In the genomic region with DNA sequence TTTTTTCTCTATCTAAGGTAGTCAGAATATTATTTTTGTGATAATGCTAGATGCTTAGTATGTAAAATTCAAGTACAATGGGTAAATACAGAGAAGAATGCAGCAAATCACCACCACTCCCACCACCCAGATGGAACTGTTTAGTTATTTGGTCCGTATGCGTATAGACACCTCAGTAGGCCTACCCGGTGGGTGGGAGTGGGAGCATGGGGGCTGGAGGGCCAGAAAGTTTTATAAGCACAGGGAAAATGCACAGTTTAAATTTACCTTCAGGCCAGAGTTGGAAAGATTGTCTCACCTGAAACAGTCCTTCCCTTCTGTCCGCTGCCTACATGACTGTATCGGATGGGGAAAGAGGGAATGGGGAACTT, we compare ENCODE assay signal across 14 cellular contexts. TPM values are rescaled to one million over a fixed set of nuclear protein-coding genes. Genes with fewer than 3 reads are reported as not detected.
DNase-seq lines count a peak whose midpoint lies in the region; TF ChIP-seq lines count a peak whose summit lies in the region.
"Had no signal": no experiment of that assay in that cellular context is flagged by ENCODE, and none has a peak within 500 bp of the region (broad histone marks: within the 10 kb centered on the region; RNA-seq: fewer than 3 reads in every experiment).

No MANE protein-coding gene starts in this region.

- H3K36me3 ChIP-seq in breast epithelium (no peaks in the 10 kb centered on the region), thyroid gland (no peaks in the 10 kb centered on the region)

- H3K9me3 ChIP-seq in breast epithelium (no peaks in the 10 kb centered on the region), thyroid gland (no peaks in the 10 kb centered on the region)

- no peak overlapping the region for H3K4me3 ChIP-seq in breast epithelium
- H3K4me3 ChIP-seq in thyroid gland (replicated peaks in 1 of 3), result no peak overlapping the region

- no peaks in the 10 kb centered on the region for H3K27me3 ChIP-seq in breast epithelium
- no peaks in the 10 kb centered on the region for H3K27me3 ChIP-seq in thyroid gland

- H3K27ac ChIP-seq in breast epithelium (peak overlapping the region; percentile 50 to 75), thyroid gland (peak overlapping the region; percentile 20 to 88 (median 45))
- H3K27ac ChIP-seq: C4-2B had no signal

- H3K4me1 ChIP-seq in breast epithelium (peaks cover 14 to 51% of the 10 kb centered on the region in 2 donors), thyroid gland (peaks cover 48 to 93% of the 10 kb centered on the region in 2 donors)

- H3K27ac Mint-ChIP-seq in HFFc6, result peak overlapping the region; percentile 64
- peak overlapping the region; percentile 80 to 98 (median 94) for H3K27ac Mint-ChIP-seq in nephron
- H3K27ac Mint-ChIP-seq: activated B cell treated with CpG ODN at 0.5 μM for 24 hours had no signal

- no peaks in the 10 kb centered on the region; the same call in 1 of the 2 replicates for H3K27me3 Mint-ChIP-seq in HFFc6 (ENCODE audit: insufficient read depth)
- peaks cover 7% of the 10 kb centered on the region for H3K27me3 Mint-ChIP-seq in nephron (ENCODE audit: low read depth)

- TF ChIP-seq POLR2A in breast epithelium (IDR thresholded peaks at IDR 0.05) (no peak), thyroid gland (IDR thresholded peaks at IDR 0.05) (no peak)

- H3K4me1 Mint-ChIP-seq in HFFc6 (ENCODE audit: low read depth), result peaks cover 87% of the 10 kb centered on the region
- peaks cover 79% of the 10 kb centered on the region for H3K4me1 Mint-ChIP-seq in nephron

- H3K9me3 Mint-ChIP-seq in HFFc6, result no peaks in the 10 kb centered on the region
- H3K9me3 Mint-ChIP-seq in nephron, result no peaks in the 10 kb centered on the region
- H3K9me3 Mint-ChIP-seq: activated B cell treated with CpG ODN at 0.5 μM for 24 hours had no signal

- H3K36me3 Mint-ChIP-seq in HFFc6 (ENCODE audit: low read depth), result peaks cover 16% of the 10 kb centered on the region; the same call in 1 of the 2 replicates
- H3K36me3 Mint-ChIP-seq in nephron (ENCODE audit: low read depth), result peaks cover 3% of the 10 kb centered on the region

- WGBS in thyroid gland, 2 donors, result 89 to 90% methylated on average over 5 of the region's 5 CpGs

- TF ChIP-seq CTCF in HFFc6 (IDR thresholded peaks at IDR 0.05) (no peak), breast epithelium (IDR thresholded peaks at IDR 0.05) (no peak), nephron (IDR thresholded peaks at IDR 0.05; ENCODE audit: unreplicated experiment in 3 of 3) (no peak), thyroid gland (IDR thresholded peaks at IDR 0.05) (no peak)

- intact Hi-C loops in breast epithelium (cut with DNase I; ENCODE audit: low total_unique reads), result no loop called here
- intact Hi-C loops in thyroid gland (cut with DNase I), result no loop called here

- DNase-seq in HFFc6, result no peak
- DNase-seq in breast epithelium (ENCODE audit: low spot score in 2 of 2), result no peak
- no peak for DNase-seq in thyroid gland
- no peak for DNase-seq in T-helper 1 cell
- no peak for DNase-seq in AG08395 (ENCODE audit: low spot score)
- no peak for DNase-seq in SHP77 (lab: John Stamatoyannopoulos, UW)
- DNase-seq: activated B cell treated with CpG ODN at 0.5 μM for 24 hours, activated gamma-delta T cell treated with Interleukin-2 at 50 U/mL for 16 hours, DND-41, NCI-H2081 treated with DMSO at 0.1 percent for 48 hours, NCI-H526 treated with DMSO at 0.1 percent for 48 hours, PC-3 had no signal

- H3K4me3 Mint-ChIP-seq in HFFc6, result peak overlapping the region; percentile 43; the same call in 1 of the 2 replicates
- peak overlapping the region in 1 of 3 experiments; percentile 15 for H3K4me3 Mint-ChIP-seq in nephron
- H3K4me3 Mint-ChIP-seq: activated B cell treated with CpG ODN at 0.5 μM for 24 hours had no signal

RNA-seq across cellular contexts. Expression of a gene that starts 15.5 kb away (rescaled TPM):
- total RNA-seq in HFFc6 (2021; fragmentation: NEBNext Ultra II Directional; extraction: Animal tissue kit (Norgen Biotek cat#: 25700)), result 10 to 100 TPM; 34.9 to 48.1 (median 40.3) TPM
- total RNA-seq in breast epithelium (10 to 100 TPM; 20.2 to 34.5 (median 25.6) TPM), thyroid gland (10 to 100 TPM in 3 of 4 donors, 1 to 10 TPM in 1; 8.6 to 16.9 (median 14.0) TPM)
- total RNA-seq: activated B cell treated with CpG ODN at 0.5 μM for 24 hours had no signal
